Comparison of ENCODE assay signal across 14 cellular contexts in genomic region chr17:59730268-59730834, GRCh38.
"Had no signal": no experiment of that assay in that cellular context is flagged by ENCODE, and none has a peak within 500 bp of the region (broad histone marks: within the 10 kb centered on the region; RNA-seq: fewer than 3 reads in every experiment).

No MANE protein-coding gene starts in this region.

- H3K27ac ChIP-seq: foreskin keratinocyte had no signal

- H3K27ac Mint-ChIP-seq: activated CD4-positive, alpha-beta T cell treated with anti-CD3 and anti-CD28 coated beads, Interleukin-2, amount 10 ng/mL, durations not matched to agents 24 days and 14 days; activated CD8-positive, alpha-beta T cell treated with anti-CD3 and anti-CD28 coated beads for 36 hours; progenitor cell of endocrine pancreas; stimulated activated naive CD8-positive, alpha-beta T cell treated with anti-CD3 and anti-CD28 coated beads, Interleukin-15, amount 100 ng/mL, for 72 hours had no signal

- H3K4me3 ChIP-seq: adrenal gland had no signal

- H3K9me3 Mint-ChIP-seq: activated CD4-positive, alpha-beta T cell treated with anti-CD3 and anti-CD28 coated beads, Interleukin-2, amount 10 ng/mL, durations not matched to agents 24 days and 14 days; activated CD8-positive, alpha-beta T cell treated with anti-CD3 and anti-CD28 coated beads for 36 hours; activated T-cell treated with anti-CD3 and anti-CD28 coated beads, Interleukin-2, amount 50 U/mL, for 4 hours; stimulated activated naive CD8-positive, alpha-beta T cell treated with anti-CD3 and anti-CD28 coated beads, Interleukin-15, amount 100 ng/mL, for 72 hours had no signal

- H3K4me1 ChIP-seq: foreskin keratinocyte had no signal

- H3K27me3 ChIP-seq: adrenal gland, foreskin keratinocyte, upper lobe of left lung had no signal

- DNase-seq: activated CD4-positive, alpha-beta T cell treated with anti-CD3 and anti-CD28 coated beads, Interleukin-2, amount 10 ng/mL, durations not matched to agents 24 days and 14 days; activated CD8-positive, alpha-beta memory T cell treated with anti-CD3 and anti-CD28 coated beads, Interleukin-2, amount 50 U/mL, for 4 hours; activated CD8-positive, alpha-beta T cell treated with anti-CD3 and anti-CD28 coated beads for 36 hours; activated naive CD4-positive, alpha-beta T cell treated with anti-CD3 and anti-CD28 coated beads, Interleukin-2, amount 50 U/mL, for 16 hours; activated T-cell treated with anti-CD3 and anti-CD28 coated beads, Interleukin-2, amount 50 U/mL, for 4 hours; adrenal gland; foreskin keratinocyte; glutamatergic neuron; hypothalamus; islet precursor cell; stimulated activated naive CD8-positive, alpha-beta T cell treated with anti-CD3 and anti-CD28 coated beads, Interleukin-15, amount 100 ng/mL, for 72 hours; T-helper 9 cell; upper lobe of left lung had no signal

- H3K27me3 Mint-ChIP-seq: activated CD4-positive, alpha-beta T cell treated with anti-CD3 and anti-CD28 coated beads, Interleukin-2, amount 10 ng/mL, durations not matched to agents 24 days and 14 days; activated CD8-positive, alpha-beta T cell treated with anti-CD3 and anti-CD28 coated beads for 36 hours; progenitor cell of endocrine pancreas; stimulated activated naive CD8-positive, alpha-beta T cell treated with anti-CD3 and anti-CD28 coated beads, Interleukin-15, amount 100 ng/mL, for 72 hours had no signal

- H3K9me3 ChIP-seq: adrenal gland, upper lobe of left lung had no signal

- ATAC-seq: activated CD8-positive, alpha-beta T cell treated with anti-CD3 and anti-CD28 coated beads for 36 hours; activated T-cell treated with anti-CD3 and anti-CD28 coated beads, Interleukin-2, amount 50 U/mL, for 4 hours; foreskin keratinocyte; stimulated activated naive CD8-positive, alpha-beta T cell treated with anti-CD3 and anti-CD28 coated beads, Interleukin-15, amount 100 ng/mL, for 72 hours had no signal

- H3K4me3 Mint-ChIP-seq: activated CD4-positive, alpha-beta T cell treated with anti-CD3 and anti-CD28 coated beads, Interleukin-2, amount 10 ng/mL, durations not matched to agents 24 days and 14 days; activated CD8-positive, alpha-beta T cell treated with anti-CD3 and anti-CD28 coated beads for 36 hours; activated T-cell treated with anti-CD3 and anti-CD28 coated beads, Interleukin-2, amount 50 U/mL, for 4 hours; stimulated activated naive CD8-positive, alpha-beta T cell treated with anti-CD3 and anti-CD28 coated beads, Interleukin-15, amount 100 ng/mL, for 72 hours had no signal
